Comparison of ENCODE assay signal across 9 cellular contexts in genomic region chr12:53048780-53049401, GRCh38. TPM values are rescaled to one million over a fixed set of nuclear protein-coding genes. Genes with fewer than 3 reads are reported as not detected.
A peak's percentile ranks its signal among the peaks of the same experiment; 100 is the strongest.
DNase-seq lines count a peak whose midpoint lies in the region; ATAC-seq and TF ChIP-seq lines count a peak whose summit lies in the region.
"Had no signal": no experiment of that assay in that cellular context is flagged by ENCODE, and none has a peak within 500 bp of the region (broad histone marks: within the 10 kb centered on the region; RNA-seq: fewer than 3 reads in every experiment).

No MANE protein-coding gene starts in this region.

- POLR2A ChIA-PET in activated CD4-positive, alpha-beta memory T cell treated with anti-CD3 and anti-CD28 coated beads for 36 hours (lab: Charles Lee), result no interaction called here

- no peaks in the 10 kb centered on the region for H3K27me3 ChIP-seq in body of pancreas
- H3K27me3 ChIP-seq in kidney epithelial cell (ENCODE audit: control insufficient read depth, insufficient read depth, low read length), result no peaks in the 10 kb centered on the region
- no peaks in the 10 kb centered on the region for H3K27me3 ChIP-seq in stomach smooth muscle (ENCODE audit: control insufficient read depth in 1 of 2, insufficient read depth in 2 of 2, low read length in 2 of 2)

- no peak for TF ChIP-seq POLR2A in body of pancreas (IDR thresholded peaks at IDR 0.05)

- intact Hi-C loops in body of pancreas (cut with DNase I), result no loop called here
- intact Hi-C loops in activated CD4-positive, alpha-beta memory T cell treated with anti-CD3 and anti-CD28 coated beads for 36 hours (cut with micrococcal nuclease), result no loop called here

- DNase-seq in HK-2 (ENCODE audit: unreplicated experiment) (peak; percentile 59), body of pancreas (peak; percentile 58 to 79 (median 71)), kidney epithelial cell (ENCODE audit: low read depth) (no peak), OCI-M2 (lab: John Stamatoyannopoulos, UW; ENCODE audit: unreplicated experiment) (no peak), NOMO-1 treated with dmso at 0.1 percent for 144 hours (lab: John Stamatoyannopoulos, UW; ENCODE audit: unreplicated experiment) (no peak)
- no peak for DNase-seq in activated CD4-positive, alpha-beta memory T cell treated with anti-CD3 and anti-CD28 coated beads for 36 hours

- CTCF ChIA-PET in activated CD4-positive, alpha-beta memory T cell treated with anti-CD3 and anti-CD28 coated beads for 36 hours (lab: Charles Lee), result interaction anchor here (1.6 to 5.8 kb wide), 6 partner anchors 12 to 149 kb away, joined by 4 to 34 read pairs (median 10); partner anchors contain the start of genes EIF4B, IGFBP6 and SPRYD3

- H3K4me1 ChIP-seq in body of pancreas (peaks cover 92% of the 10 kb centered on the region), stomach smooth muscle (ENCODE audit: control insufficient read depth, insufficient read depth, low read length) (peaks cover 89% of the 10 kb centered on the region)

- WGBS in body of pancreas, 2 donors, result 18 to 19% methylated on average over 5 to 6 of the region's 6 CpGs

- peaks cover 34% of the 10 kb centered on the region for H3K4me1 Mint-ChIP-seq in activated CD4-positive, alpha-beta memory T cell treated with anti-CD3 and anti-CD28 coated beads for 36 hours (ENCODE audit: low read depth)

- H3K9me3 ChIP-seq in body of pancreas (no peaks in the 10 kb centered on the region), stomach smooth muscle (ENCODE audit: control insufficient read depth in 2 of 2, low read length in 2 of 2) (no peaks in the 10 kb centered on the region)

- H3K27ac ChIP-seq in body of pancreas (peak overlapping the region; percentile 95 to 99 (median 98)), stomach smooth muscle (ENCODE audit: low read length) (peak overlapping the region; percentile 98)

- ATAC-seq in body of pancreas (no peak), HG03175 (IDR thresholded peaks at IDR 0.05; ENCODE audit: unreplicated experiment) (no peak)

- H3K4me3 ChIP-seq in body of pancreas (no peak overlapping the region), kidney epithelial cell (ENCODE audit: low read depth, low read length) (peak overlapping the region; percentile 32), stomach smooth muscle (ENCODE audit: low read length in 2 of 2) (peak overlapping the region; percentile 50 to 73)

- no peak overlapping the region for H3K4me3 Mint-ChIP-seq in activated CD4-positive, alpha-beta memory T cell treated with anti-CD3 and anti-CD28 coated beads for 36 hours

- H3K9ac ChIP-seq in stomach smooth muscle (ENCODE audit: low read length in 2 of 2), result peak overlapping the region; percentile 55 to 76

- no peaks in the 10 kb centered on the region for H3K36me3 Mint-ChIP-seq in activated CD4-positive, alpha-beta memory T cell treated with anti-CD3 and anti-CD28 coated beads for 36 hours

- H3K27me3 Mint-ChIP-seq in activated CD4-positive, alpha-beta memory T cell treated with anti-CD3 and anti-CD28 coated beads for 36 hours, result no peaks in the 10 kb centered on the region

- no peaks in the 10 kb centered on the region for H3K9me3 Mint-ChIP-seq in activated CD4-positive, alpha-beta memory T cell treated with anti-CD3 and anti-CD28 coated beads for 36 hours

- no peak overlapping the region for H3K27ac Mint-ChIP-seq in activated CD4-positive, alpha-beta memory T cell treated with anti-CD3 and anti-CD28 coated beads for 36 hours

- TF ChIP-seq CTCF in body of pancreas (IDR thresholded peaks at IDR 0.05) (no peak), kidney epithelial cell (IDR thresholded peaks at IDR 0.05; ENCODE audit: insufficient read depth, low read length, poor library complexity, severe bottlenecking) (no peak)

- H3K36me3 ChIP-seq in body of pancreas (replicated peaks in 1 of 2; ENCODE audit: insufficient read depth in 1 of 2, low read depth in 2 of 2), result no peaks in the 10 kb centered on the region
- no peaks in the 10 kb centered on the region for H3K36me3 ChIP-seq in kidney epithelial cell (ENCODE audit: control insufficient read depth, insufficient read depth, low read length)
- peaks cover 0 to 2% of the 10 kb centered on the region in 2 donors for H3K36me3 ChIP-seq in stomach smooth muscle (ENCODE audit: control insufficient read depth in 2 of 2, insufficient read depth in 2 of 2, low read length in 2 of 2)

RNA-seq across cellular contexts. Expression of gene TNS2, which starts 1.0 kb away (rescaled TPM):
- 100 to 1,000 TPM in 1 of 2 donors, 10 to 100 TPM in 1; 75.5 to 113 TPM for total RNA-seq in body of pancreas
- total RNA-seq in kidney epithelial cell, result 3.8 and 10.1 TPM in 2 replicates
- 1 to 10 TPM; 1.8 to 2.4 TPM for total RNA-seq in activated CD4-positive, alpha-beta memory T cell treated with anti-CD3 and anti-CD28 coated beads for 36 hours

RNA-seq across cellular contexts. Expression of gene SPRYD3, which starts 30.3 kb away (rescaled TPM):
- total RNA-seq in body of pancreas (10 to 100 TPM; 35.3 to 59.3 TPM), kidney epithelial cell (32.0 and 32.3 TPM in 2 replicates)
- total RNA-seq in activated CD4-positive, alpha-beta memory T cell treated with anti-CD3 and anti-CD28 coated beads for 36 hours, result 10 to 100 TPM; 32.8 to 35.4 TPM

RNA-seq across cellular contexts. Expression of gene EIF4B, which starts 42.6 kb away (rescaled TPM):
- total RNA-seq in body of pancreas (100 to 1,000 TPM; 326 to 389 TPM), kidney epithelial cell (484 and 526 TPM in 2 replicates)
- 100 to 1,000 TPM; 686 to 718 TPM for total RNA-seq in activated CD4-positive, alpha-beta memory T cell treated with anti-CD3 and anti-CD28 coated beads for 36 hours

RNA-seq across cellular contexts. Expression of gene IGFBP6, which starts 48.6 kb away (rescaled TPM):
- total RNA-seq in body of pancreas, result 100 to 1,000 TPM; 154 to 204 TPM
- 21.4 and 33.7 TPM in 2 replicates for total RNA-seq in kidney epithelial cell
- total RNA-seq in activated CD4-positive, alpha-beta memory T cell treated with anti-CD3 and anti-CD28 coated beads for 36 hours, result 1 to 10 TPM; 4.1 to 4.9 TPM

RNA-seq across cellular contexts. Expression of gene SOAT2, which starts 54.4 kb away (rescaled TPM):
- total RNA-seq in body of pancreas, result not detected
- total RNA-seq in kidney epithelial cell, result 0.07 TPM in 1 of 2 replicates, not detected in the other
- 1 to 10 TPM; 1.1 to 1.5 TPM for total RNA-seq in activated CD4-positive, alpha-beta memory T cell treated with anti-CD3 and anti-CD28 coated beads for 36 hours
- total RNA-seq: glomerular endothelial cell had no signal

Comparison
In these comparisons a context has a peak if more than half of its experiments do, and no peak if none do; other contexts are left out.
1. DNase-seq: peak in HK-2 (single experiment) and body of pancreas (4 of 4); none in kidney epithelial cell (single experiment), OCI-M2 (single experiment), activated CD4-positive, alpha-beta memory T cell treated with anti-CD3 and anti-CD28 coated beads for 36 hours (single experiment) and NOMO-1 treated with dmso at 0.1 percent for 144 hours (single experiment).
2. H3K4me3 ChIP-seq: peak in kidney epithelial cell (single experiment) and stomach smooth muscle (2 of 2); none in body of pancreas (0 of 2).